In the genomic region with DNA sequence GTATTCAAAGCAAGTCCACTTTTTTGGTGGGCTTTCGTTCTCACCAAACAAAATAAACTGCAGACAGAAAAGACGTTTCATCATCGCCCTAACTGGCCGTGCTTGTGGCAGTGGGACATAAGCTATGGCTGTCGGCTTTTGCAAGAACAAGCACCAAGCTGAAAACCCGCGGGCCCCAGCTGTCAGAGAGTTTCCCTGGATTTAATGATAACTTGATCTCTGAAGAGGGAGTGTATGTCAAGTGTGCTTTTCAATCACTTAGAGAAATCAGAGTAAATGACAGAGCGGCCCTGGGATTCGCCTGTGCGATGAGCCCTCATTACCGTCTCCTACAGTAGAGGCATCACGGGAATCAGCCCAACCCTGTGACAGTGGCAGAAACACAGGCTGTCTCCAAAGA, we compare ENCODE assay signal across 23 cellular contexts. TPM values are rescaled to one million over a fixed set of nuclear protein-coding genes. Genes with fewer than 3 reads are reported as not detected.
DNase-seq lines count a peak whose midpoint lies in the region; ATAC-seq and TF ChIP-seq lines count a peak whose summit lies in the region.
"Had no signal": no experiment of that assay in that cellular context is flagged by ENCODE, and none has a peak within 500 bp of the region (broad histone marks: within the 10 kb centered on the region; RNA-seq: fewer than 3 reads in every experiment).

No MANE protein-coding gene starts in this region.

- TF ChIP-seq CTCF in left ventricle myocardium inferior (IDR thresholded peaks at IDR 0.05; ENCODE audit: borderline replicate concordance), result no peak
- no peak for TF ChIP-seq CTCF in brain (conservative IDR thresholded peaks at IDR 0.05)
- no peak for TF ChIP-seq CTCF in nephron progenitor cell (IDR thresholded peaks at IDR 0.05)

- peaks cover 0 to 3% (median 0%) of the 10 kb centered on the region in 5 experiments for H3K9me3 Mint-ChIP-seq in brain
- no peaks in the 10 kb centered on the region for H3K9me3 Mint-ChIP-seq in nephron progenitor cell
- H3K9me3 Mint-ChIP-seq: CD4-positive, alpha-beta T cell had no signal

- H3K9me3 ChIP-seq in left ventricle myocardium inferior (replicated peaks), result no peaks in the 10 kb centered on the region
- H3K9me3 ChIP-seq: A549, BLaER1, Peyer's patch had no signal

- ATAC-seq in Right ventricle myocardium inferior, result no peak
- ATAC-seq: A549 had no signal

- H3K4me1 ChIP-seq in left ventricle myocardium inferior, result peaks cover 37% of the 10 kb centered on the region
- H3K4me1 ChIP-seq: A549, BLaER1, Peyer's patch had no signal

- H3K4me3 ChIP-seq in left ventricle myocardium inferior, result no peak overlapping the region
- H3K4me3 ChIP-seq: A549, BLaER1, Peyer's patch, SK-N-MC had no signal

- H3K27ac ChIP-seq in left ventricle myocardium inferior (replicated peaks), result peak overlapping the region; percentile 64
- H3K27ac ChIP-seq: A549, BLaER1, Peyer's patch, SK-N-MC had no signal

- peaks cover 7% of the 10 kb centered on the region for H3K27me3 Mint-ChIP-seq in brain
- no peaks in the 10 kb centered on the region for H3K27me3 Mint-ChIP-seq in nephron progenitor cell (ENCODE audit: low read depth, poor library complexity)

- H3K36me3 ChIP-seq in left ventricle myocardium inferior, result no peaks in the 10 kb centered on the region
- H3K36me3 ChIP-seq: BLaER1, Peyer's patch had no signal

- no peaks in the 10 kb centered on the region for H3K27me3 ChIP-seq in left ventricle myocardium inferior (ENCODE audit: low read depth)
- H3K27me3 ChIP-seq: BLaER1, Peyer's patch had no signal

- intact Hi-C loops in left ventricle myocardium inferior (cut with micrococcal nuclease), result no loop called here
- intact Hi-C loops in Right ventricle myocardium inferior (cut with DNase I), result no loop called here

- H3K27ac Mint-ChIP-seq in brain, result peak overlapping the region in 2 of 5 experiments; percentile 3 to 68
- peak overlapping the region; percentile 31 for H3K27ac Mint-ChIP-seq in nephron progenitor cell
- H3K27ac Mint-ChIP-seq: CD4-positive, alpha-beta T cell had no signal

- DNase-seq in left ventricle myocardium inferior (no peak), Right ventricle myocardium inferior (ENCODE audit: missing footprints) (no peak), NCI-H2227 (lab: John Stamatoyannopoulos, UW; ENCODE audit: unreplicated experiment) (peak; percentile 78), nephron progenitor cell (no peak), SKM-1 treated with dmso at 0.1 percent for 144 hours (lab: John Stamatoyannopoulos, UW; ENCODE audit: unreplicated experiment) (no peak), amniotic stem cell (lab: John Stamatoyannopoulos, UW) (no peak), SK-N-DZ (ENCODE audit: low spot score) (no peak)
- DNase-seq: CD4-positive, alpha-beta T cell; COR-L47; DMS79; Karpas-422; MV-4-11; NCI-H1105 treated with DMSO at 0.1 percent for 48 hours; NCI-H1694 treated with DMSO at 0.1 percent for 48 hours; NCI-H446 treated with DMSO at 0.1 percent for 48 hours; NCI-H748 treated with DMSO at 0.1 percent for 48 hours; Peyer's patch; SHP77 had no signal

- H3K4me3 Mint-ChIP-seq in brain, result peak overlapping the region in 3 of 5 experiments; percentile 20 to 56 (median 50)
- peak overlapping the region; percentile 8 for H3K4me3 Mint-ChIP-seq in nephron progenitor cell
- H3K4me3 Mint-ChIP-seq: CD4-positive, alpha-beta T cell had no signal

- H3K4me1 Mint-ChIP-seq in brain (peaks cover 43% of the 10 kb centered on the region), nephron progenitor cell (peaks cover 50% of the 10 kb centered on the region)

- H3K36me3 Mint-ChIP-seq in brain (no peaks in the 10 kb centered on the region), nephron progenitor cell (ENCODE audit: low read depth) (no peaks in the 10 kb centered on the region)

RNA-seq across cellular contexts. Expression of a gene that starts 54.7 kb away (rescaled TPM):
- total RNA-seq in left ventricle myocardium inferior (22.5 TPM), Right ventricle myocardium inferior (36.8 TPM)
- polyA plus RNA-seq in brain (ENCODE audit: insufficient read depth, low read depth, low replicate concordance), result 11.3 TPM
- 0.10 and 0.36 TPM in 2 replicates for polyA plus RNA-seq in SK-N-DZ (2014; cell fraction: cytosol; rRNA removed)
- polyA plus RNA-seq in SK-N-DZ (2014; cell fraction: nucleus; rRNA removed), result 0.03 TPM in 1 of 2 replicates, not detected in the other
- total RNA-seq: OCI-LY7 had no signal
